ENCODE assay signal across 8 cellular contexts in genomic region chr16:720507-720989, GRCh38. TPM values are rescaled to one million over a fixed set of nuclear protein-coding genes. Genes with fewer than 3 reads are reported as not detected.
DNase-seq lines count a peak whose midpoint lies in the region; ATAC-seq and TF ChIP-seq lines count a peak whose summit lies in the region.

No MANE protein-coding gene starts in this region.

- H3K9me3 ChIP-seq in esophagus muscularis mucosa (no peaks in the 10 kb centered on the region), vagina (no peaks in the 10 kb centered on the region)

- H3K4me3 Mint-ChIP-seq in Calu3 (ENCODE audit: low read depth, unreplicated experiment) (peak overlapping the region; percentile 84), IgD-negative memory B cell (peak overlapping the region; percentile 79 to 93 (median 89)), naive B cell (peak overlapping the region; percentile 78 to 92 (median 88))
- peak overlapping the region; percentile 85 for H3K4me3 Mint-ChIP-seq in activated CD4-positive, alpha-beta T cell treated with anti-CD3 and anti-CD28 coated beads, Interleukin-2, amount 10 ng/mL, durations not matched to agents 24 days and 14 days

- TF ChIP-seq POLR2A in esophagus muscularis mucosa (IDR thresholded peaks at IDR 0.05; ENCODE audit: low read depth), result no peak
- TF ChIP-seq POLR2A in vagina (IDR thresholded peaks at IDR 0.05), result no peak

- TF ChIP-seq CTCF in Calu3 (IDR thresholded peaks at IDR 0.05; ENCODE audit: unreplicated experiment), result no peak
- no peak for TF ChIP-seq CTCF in esophagus muscularis mucosa (IDR thresholded peaks at IDR 0.05)
- TF ChIP-seq CTCF in vagina (IDR thresholded peaks at IDR 0.05), result no peak

- H3K36me3 Mint-ChIP-seq in Calu3 (ENCODE audit: insufficient read depth, unreplicated experiment) (peaks cover 78% of the 10 kb centered on the region), IgD-negative memory B cell (no peaks in the 10 kb centered on the region), naive B cell (no peaks in the 10 kb centered on the region)
- H3K36me3 Mint-ChIP-seq in activated CD4-positive, alpha-beta T cell treated with anti-CD3 and anti-CD28 coated beads, Interleukin-2, amount 10 ng/mL, durations not matched to agents 24 days and 14 days (ENCODE audit: low read depth), result no peaks in the 10 kb centered on the region

- ATAC-seq in GM19328 (IDR thresholded peaks at IDR 0.05; ENCODE audit: unreplicated experiment), result peak; percentile 13
- no peak for ATAC-seq in naive B cell (ENCODE audit: low read depth in 2 of 2)

- DNase-seq in Calu3 (peak; percentile 50), esophagus muscularis mucosa (ENCODE audit: extremely low spot score) (no peak), naive B cell (no peak), vagina (ENCODE audit: extremely low spot score in 2 of 2) (no peak), ureter (ENCODE audit: low spot score) (no peak)
- peak; percentile 76 for DNase-seq in activated CD4-positive, alpha-beta T cell treated with anti-CD3 and anti-CD28 coated beads, Interleukin-2, amount 10 ng/mL, durations not matched to agents 24 days and 14 days

- peak overlapping the region; percentile 81 to 94 (median 91) for H3K27ac ChIP-seq in esophagus muscularis mucosa (replicated peaks in 1 of 4)
- H3K27ac ChIP-seq in vagina, result peak overlapping the region; percentile 84

- H3K4me1 Mint-ChIP-seq in Calu3 (ENCODE audit: low read depth, unreplicated experiment) (peaks cover 27% of the 10 kb centered on the region), IgD-negative memory B cell (peaks cover 6 to 10% (median 8%) of the 10 kb centered on the region in 3 donors), naive B cell (peaks cover 12 to 24% (median 14%) of the 10 kb centered on the region in 3 donors)
- peaks cover 3% of the 10 kb centered on the region for H3K4me1 Mint-ChIP-seq in activated CD4-positive, alpha-beta T cell treated with anti-CD3 and anti-CD28 coated beads, Interleukin-2, amount 10 ng/mL, durations not matched to agents 24 days and 14 days

- CTCF ChIA-PET in Calu3 (lab: Charles Lee), result interaction anchor here (0.7 to 1.3 kb wide), 6 partner anchors 8 to 316 kb away, joined by 3 to 6 read pairs (median 4); partner anchors contain the start of genes CHTF18 and RPUSD1

- H3K27ac Mint-ChIP-seq in Calu3 (ENCODE audit: unreplicated experiment) (peak overlapping the region; percentile 77), IgD-negative memory B cell (peak overlapping the region; percentile 65 to 95 (median 89)), naive B cell (peak overlapping the region in 5 of 6 donors; percentile 33 to 92 (median 76))
- peak overlapping the region; percentile 80 for H3K27ac Mint-ChIP-seq in activated CD4-positive, alpha-beta T cell treated with anti-CD3 and anti-CD28 coated beads, Interleukin-2, amount 10 ng/mL, durations not matched to agents 24 days and 14 days

- no TSS peak for BruUV-seq in Calu3 (replicated peaks; lab: Mats Ljungman, UMichigan)

- peaks cover 0 to 15% (median under 1%) of the 10 kb centered on the region in 4 donors for H3K27me3 ChIP-seq in esophagus muscularis mucosa
- H3K27me3 ChIP-seq in vagina, result no peaks in the 10 kb centered on the region

- peaks cover 37 to 64% (median 53%) of the 10 kb centered on the region in 4 donors for H3K4me1 ChIP-seq in esophagus muscularis mucosa
- H3K4me1 ChIP-seq in vagina, result peaks cover 37% of the 10 kb centered on the region

- WGBS in esophagus muscularis mucosa, result 0% methylated on average over 23 of the region's 37 CpGs

- no peak for TF ChIP-seq EP300 in esophagus muscularis mucosa (IDR thresholded peaks at IDR 0.05)

- intact Hi-C loops in Calu3 (cut with micrococcal nuclease; ENCODE audit: unreplicated experiment) (no loop called here), esophagus muscularis mucosa (cut with DNase I) (no loop called here), vagina (cut with DNase I) (loop anchor here (5.0 kb wide), 1 partner anchor 67 kb away; the partner anchor contains the start of genes CHTF18 and RPUSD1)
- intact Hi-C loops in activated CD4-positive, alpha-beta T cell treated with anti-CD3 and anti-CD28 coated beads, Interleukin-2, amount 10 ng/mL, durations not matched to agents 24 days and 14 days (cut with micrococcal nuclease), result no loop called here

- H3K27me3 Mint-ChIP-seq in Calu3 (ENCODE audit: unreplicated experiment) (no peaks in the 10 kb centered on the region), IgD-negative memory B cell (peaks cover 8% of the 10 kb centered on the region), naive B cell (peaks cover 0 to 6% (median 0%) of the 10 kb centered on the region in 3 donors)
- H3K27me3 Mint-ChIP-seq in activated CD4-positive, alpha-beta T cell treated with anti-CD3 and anti-CD28 coated beads, Interleukin-2, amount 10 ng/mL, durations not matched to agents 24 days and 14 days, result peaks cover 17% of the 10 kb centered on the region

- H3K4me3 ChIP-seq in esophagus muscularis mucosa (peak overlapping the region; percentile 67 to 98 (median 75)), vagina (peak overlapping the region; percentile 70 to 92)

- H3K36me3 ChIP-seq in esophagus muscularis mucosa, result peaks cover 0 to 10% (median 8%) of the 10 kb centered on the region in 4 donors
- H3K36me3 ChIP-seq in vagina, result no peaks in the 10 kb centered on the region

- H3K9me3 Mint-ChIP-seq in Calu3 (ENCODE audit: low read depth, unreplicated experiment) (no peaks in the 10 kb centered on the region), IgD-negative memory B cell (no peaks in the 10 kb centered on the region), naive B cell (no peaks in the 10 kb centered on the region)
- H3K9me3 Mint-ChIP-seq in activated CD4-positive, alpha-beta T cell treated with anti-CD3 and anti-CD28 coated beads, Interleukin-2, amount 10 ng/mL, durations not matched to agents 24 days and 14 days, result no peaks in the 10 kb centered on the region

RNA-seq across cellular contexts. Expression of gene ANTKMT, which starts 0.4 kb away (rescaled TPM):
- 49.6 and 57.2 TPM in 2 replicates for total RNA-seq in Calu3 (2022)
- polyA plus RNA-seq in IgD-negative memory B cell, result 84.7 TPM
- total RNA-seq in activated CD4-positive, alpha-beta T cell treated with anti-CD3 and anti-CD28 coated beads, Interleukin-2, amount 10 ng/mL, durations not matched to agents 24 days and 14 days, result 38.5 and 56.3 TPM in 2 replicates
- 10 to 100 TPM; 26.5 to 48.6 (median 40.3) TPM for total RNA-seq in esophagus muscularis mucosa
- polyA plus RNA-seq in naive B cell (ENCODE audit: low read depth in 6 of 6), result 10 to 100 TPM; 21.5 to 62.0 (median 38.0) TPM
- total RNA-seq in vagina, result 26.0 TPM
- 43.2 TPM for total RNA-seq in ureter

RNA-seq across cellular contexts. Expression of gene METRN, which starts 5.6 kb away (rescaled TPM):
- 51.7 and 61.5 TPM in 2 replicates for total RNA-seq in Calu3 (2022)
- 2.8 TPM for polyA plus RNA-seq in IgD-negative memory B cell
- 27.7 and 30.2 TPM in 2 replicates for total RNA-seq in activated CD4-positive, alpha-beta T cell treated with anti-CD3 and anti-CD28 coated beads, Interleukin-2, amount 10 ng/mL, durations not matched to agents 24 days and 14 days
- total RNA-seq in esophagus muscularis mucosa, result 100 to 1,000 TPM in 1 of 4 donors, 10 to 100 TPM in 3; 56.5 to 143 (median 78.0) TPM
- polyA plus RNA-seq in naive B cell (ENCODE audit: low read depth in 6 of 6), result 10 to 100 TPM in 1 of 6 donors, 1 to 10 TPM in 4, not detected in 1; 4.0 to 10.2 (median 6.2) TPM
- 32.2 TPM for total RNA-seq in vagina
- 20.8 TPM for total RNA-seq in ureter

RNA-seq across cellular contexts. Expression of gene CCDC78, which starts 5.7 kb away (rescaled TPM):
- total RNA-seq in Calu3 (2022), result 10.0 and 12.5 TPM in 2 replicates
- polyA plus RNA-seq in IgD-negative memory B cell, result 0.74 TPM
- 6.9 and 8.0 TPM in 2 replicates for total RNA-seq in activated CD4-positive, alpha-beta T cell treated with anti-CD3 and anti-CD28 coated beads, Interleukin-2, amount 10 ng/mL, durations not matched to agents 24 days and 14 days
- total RNA-seq in esophagus muscularis mucosa, result 1 to 10 TPM in 1 of 4 donors, under 1 TPM in 3; 0.33 to 2.5 (median 0.61) TPM
- polyA plus RNA-seq in naive B cell (ENCODE audit: low read depth in 6 of 6), result under 1 TPM in 2 of 6 donors, not detected in 4; 0.41 to 0.95 TPM
- total RNA-seq in vagina, result 7.6 TPM
- total RNA-seq in ureter, result 5.3 TPM

RNA-seq across cellular contexts. Expression of gene HAGHL, which starts 6.4 kb away (rescaled TPM):
- total RNA-seq in Calu3 (2022) (11.7 and 12.8 TPM in 2 replicates), esophagus muscularis mucosa (1 to 10 TPM; 1.7 to 5.6 (median 4.5) TPM), vagina (5.2 TPM), ureter (7.9 TPM)
- polyA plus RNA-seq in IgD-negative memory B cell (10.0 TPM), naive B cell (ENCODE audit: low read depth in 6 of 6) (1 to 10 TPM; 1.5 to 8.5 (median 2.9) TPM)
- total RNA-seq in activated CD4-positive, alpha-beta T cell treated with anti-CD3 and anti-CD28 coated beads, Interleukin-2, amount 10 ng/mL, durations not matched to agents 24 days and 14 days, result 13.1 and 20.9 TPM in 2 replicates

RNA-seq across cellular contexts. Expression of gene FBXL16, which starts 14.9 kb away (rescaled TPM):
- total RNA-seq in Calu3 (2022), result 1.3 and 4.6 TPM in 2 replicates
- 4.4 TPM for polyA plus RNA-seq in IgD-negative memory B cell
- total RNA-seq in activated CD4-positive, alpha-beta T cell treated with anti-CD3 and anti-CD28 coated beads, Interleukin-2, amount 10 ng/mL, durations not matched to agents 24 days and 14 days, result 6.4 and 6.8 TPM in 2 replicates
- total RNA-seq in esophagus muscularis mucosa, result 1 to 10 TPM in 1 of 4 donors, under 1 TPM in 3; 0.42 to 1.2 (median 0.51) TPM
- 1 to 10 TPM in 1 of 6 donors, under 1 TPM in 4, not detected in 1; 0.23 to 7.9 (median 0.56) TPM for polyA plus RNA-seq in naive B cell (ENCODE audit: low read depth in 6 of 6)
- total RNA-seq in vagina, result 4.4 TPM
- 1.3 TPM for total RNA-seq in ureter

Comparison
In these comparisons a context has a peak if more than half of its experiments do, and no peak if none do; other contexts are left out.
1. DNase-seq: peak in Calu3 (single experiment) and activated CD4-positive, alpha-beta T cell treated with anti-CD3 and anti-CD28 coated beads, Interleukin-2, amount 10 ng/mL, durations not matched to agents 24 days and 14 days (single experiment); none in esophagus muscularis mucosa (single experiment), naive B cell (single experiment), vagina (0 of 2) and ureter (single experiment).
2. Peak in every context shown above with its lines, with median percentiles within 50 percentile points of each other: H3K27ac Mint-ChIP-seq and H3K4me3 Mint-ChIP-seq.